In genomic region chr1:59718064-59718988, GRCh38 we compare ENCODE assay signal across 8 cellular contexts.
DNase-seq lines count a peak whose midpoint lies in the region; ATAC-seq, FAIRE-seq and TF ChIP-seq lines count a peak whose summit lies in the region.
"Had no signal": no experiment of that assay in that cellular context is flagged by ENCODE, and none has a peak within 500 bp of the region (broad histone marks: within the 10 kb centered on the region; RNA-seq: fewer than 3 reads in every experiment).

No MANE protein-coding gene starts in this region.

- WGBS in tibial nerve, 2 donors, result 80 to 82% methylated on average over 7 of the region's 7 CpGs

- H3K79me2 ChIP-seq in OCI-LY3 (ENCODE audit: low read length), result no peaks in the 10 kb centered on the region

- H2AFZ ChIP-seq in OCI-LY3 (ENCODE audit: low read depth, low read length), result no peak overlapping the region

- DNase-seq in GM19239 (ENCODE audit: insufficient read length, low spot score) (no peak), fibroblast of mammary gland (ENCODE audit: low read depth) (peak; percentile 30), gastrocnemius medialis (peak; percentile 42 to 57), tibial nerve (ENCODE audit: low spot score in 2 of 2) (no peak), NCI-H345 (lab: John Stamatoyannopoulos, UW) (no peak)
- DNase-seq: activated naive CD8-positive, alpha-beta T cell treated with anti-CD3 and anti-CD28 coated beads, Interleukin-2, amount 10 ng/mL, durations not matched to agents 7 days and 5 days had no signal

- H3K4me3 ChIP-seq in OCI-LY3 (ENCODE audit: low read length) (no peak overlapping the region), fibroblast of mammary gland (ENCODE audit: control insufficient read depth, low read depth, low read length) (no peak overlapping the region), gastrocnemius medialis (no peak overlapping the region), tibial nerve (no peak overlapping the region)

- intact Hi-C loops in gastrocnemius medialis (cut with DNase I; ENCODE audit: low total_unique reads), result no loop called here

- no peaks in the 10 kb centered on the region for H3K27me3 ChIP-seq in OCI-LY3 (ENCODE audit: low read depth, low read length)
- H3K27me3 ChIP-seq in gastrocnemius medialis, result no peaks in the 10 kb centered on the region
- H3K27me3 ChIP-seq in tibial nerve, result no peaks in the 10 kb centered on the region

- peak; percentile 61 for FAIRE-seq in GM19239 (lab: Jason Lieb, UNC)

- H3K9ac ChIP-seq in OCI-LY3 (ENCODE audit: low read length), result no peak overlapping the region

- no peak overlapping the region for H3K27ac ChIP-seq in OCI-LY3 (ENCODE audit: low read length)
- peak overlapping the region; percentile 69 to 87 (median 80) for H3K27ac ChIP-seq in gastrocnemius medialis
- peak overlapping the region in 1 of 4 donors; percentile 9 for H3K27ac ChIP-seq in tibial nerve

- no peak for TF ChIP-seq EP300 in tibial nerve (IDR thresholded peaks at IDR 0.05)

- H4K20me1 ChIP-seq in OCI-LY3 (ENCODE audit: insufficient read depth, low read length), result no peaks in the 10 kb centered on the region

- H3K36me3 ChIP-seq in OCI-LY3 (replicated peaks; ENCODE audit: low read depth, low read length) (no peaks in the 10 kb centered on the region), gastrocnemius medialis (no peaks in the 10 kb centered on the region), tibial nerve (no peaks in the 10 kb centered on the region)

- H3K4me2 ChIP-seq in OCI-LY3 (ENCODE audit: low read length), result no peak overlapping the region

- no peak for TF ChIP-seq POLR2A in gastrocnemius medialis (IDR thresholded peaks at IDR 0.05)
- no peak for TF ChIP-seq POLR2A in tibial nerve (IDR thresholded peaks at IDR 0.05)

- peak; percentile 38 for TF ChIP-seq CTCF in OCI-LY3 (IDR thresholded peaks at IDR 0.05; ENCODE audit: low read depth, low read length)
- TF ChIP-seq CTCF in fibroblast of mammary gland (conservative IDR thresholded peaks at IDR 0.05; ENCODE audit: control insufficient read depth, insufficient read depth, low read depth, low read length), result peak; percentile 28
- TF ChIP-seq CTCF in gastrocnemius medialis (IDR thresholded peaks at IDR 0.05 in 4 of 5, conservative IDR thresholded peaks at IDR 0.05 in 1 of 5), result peak in 1 of 5 experiments; percentile 11
- TF ChIP-seq CTCF in tibial nerve (IDR thresholded peaks at IDR 0.05), result peak in 2 of 5 experiments; percentile 17 to 19

- H3K4me1 ChIP-seq in OCI-LY3 (ENCODE audit: low read length), result no peaks in the 10 kb centered on the region
- H3K4me1 ChIP-seq in gastrocnemius medialis, result peaks cover 24 to 46% of the 10 kb centered on the region in 2 donors
- H3K4me1 ChIP-seq in tibial nerve, result peaks cover 0 to 37% (median 4%) of the 10 kb centered on the region in 4 donors

- H3K9me3 ChIP-seq in OCI-LY3 (ENCODE audit: insufficient read depth, low read length), result no peaks in the 10 kb centered on the region
- no peaks in the 10 kb centered on the region for H3K9me3 ChIP-seq in gastrocnemius medialis
- H3K9me3 ChIP-seq in tibial nerve, result peaks cover 0 to 4% (median 0%) of the 10 kb centered on the region in 4 donors

- ATAC-seq in gastrocnemius medialis, result peak; percentile 53 to 70
- no peak for ATAC-seq in HG03039 (IDR thresholded peaks at IDR 0.05; ENCODE audit: unreplicated experiment)

- in situ Hi-C loops in gastrocnemius medialis (cut with MboI; ENCODE audit: low sequenced_read_pairs in 4 of 4), result no loop called here

Comparison
In these comparisons a context has a peak if more than half of its experiments do, and no peak if none do; other contexts are left out.
1. DNase-seq: peak in fibroblast of mammary gland (single experiment) and gastrocnemius medialis (2 of 2); none in GM19239 (single experiment), tibial nerve (0 of 2) and NCI-H345 (single experiment).